In genomic region chr7:35555386-35555785, GRCh38 we compare ENCODE assay signal across 14 cellular contexts.
DNase-seq lines count a peak whose midpoint lies in the region; ATAC-seq and TF ChIP-seq lines count a peak whose summit lies in the region.
"Had no signal": no experiment of that assay in that cellular context is flagged by ENCODE, and none has a peak within 500 bp of the region (broad histone marks: within the 10 kb centered on the region; RNA-seq: fewer than 3 reads in every experiment).

No MANE protein-coding gene starts in this region.

- BruUV-seq in Panc1 (replicated peaks; lab: Mats Ljungman, UMichigan), result no TSS peak

- H3K9me3 ChIP-seq in Panc1 (ENCODE audit: control insufficient read depth, insufficient read depth, low read depth, low read length), result no peaks in the 10 kb centered on the region

- H3K4me1 ChIP-seq in Panc1 (ENCODE audit: control insufficient read depth, insufficient read depth, low read length), result no peaks in the 10 kb centered on the region

- H3K9me3 Mint-ChIP-seq in osteocyte (ENCODE audit: unreplicated experiment) (no peaks in the 10 kb centered on the region), chondrocyte (ENCODE audit: low read depth) (no peaks in the 10 kb centered on the region)
- H3K9me3 Mint-ChIP-seq: CD4-positive, CD25-positive, alpha-beta regulatory T cell had no signal

- H3K4me3 Mint-ChIP-seq in osteocyte (ENCODE audit: unreplicated experiment) (no peak overlapping the region), chondrocyte (ENCODE audit: unreplicated experiment) (no peak overlapping the region)
- H3K4me3 Mint-ChIP-seq: CD4-positive, CD25-positive, alpha-beta regulatory T cell had no signal

- ATAC-seq in Panc1, result peak; percentile 49
- ATAC-seq in GM19023 (IDR thresholded peaks at IDR 0.05; ENCODE audit: unreplicated experiment), result no peak
- ATAC-seq: GM12878 had no signal

- in situ Hi-C loops in Panc1 (cut with HindIII; ENCODE audit: low pct_unique_long_range_greater_than_20kb, low sequenced_read_pairs), result no loop called here

- H3K27ac Mint-ChIP-seq in osteocyte (ENCODE audit: unreplicated experiment) (no peak overlapping the region), chondrocyte (ENCODE audit: unreplicated experiment) (no peak overlapping the region)
- H3K27ac Mint-ChIP-seq: CD4-positive, CD25-positive, alpha-beta regulatory T cell had no signal

- intact Hi-C loops in Panc1 (cut with micrococcal nuclease; ENCODE audit: unreplicated experiment), result no loop called here

- CTCF ChIA-PET in Panc1 (lab: Charles Lee), result no interaction called here

- TF ChIP-seq CTCF in Panc1 (IDR thresholded peaks at IDR 0.05) (no peak), epithelial cell of esophagus (IDR thresholded peaks at IDR 0.05; ENCODE audit: insufficient read depth, low read depth, low read length, missing control alignments) (no peak), osteocyte (IDR thresholded peaks at IDR 0.05) (no peak), chondrocyte (IDR thresholded peaks at IDR 0.05) (no peak)

- peaks cover 12% of the 10 kb centered on the region for H3K27me3 ChIP-seq in Panc1 (ENCODE audit: control insufficient read depth, insufficient read depth, low read length)
- H3K27me3 ChIP-seq: BLaER1 treated with 17β-estradiol and CSF1 and Interleukin-3, amounts not matched to agents 10 nM and 100 nM had no signal

- POLR2A ChIA-PET in Panc1 (lab: Charles Lee), result no interaction called here

- H3K27me3 Mint-ChIP-seq in osteocyte (ENCODE audit: unreplicated experiment), result peaks cover 15% of the 10 kb centered on the region
- peaks cover 12% of the 10 kb centered on the region for H3K27me3 Mint-ChIP-seq in chondrocyte (ENCODE audit: low read depth)

- DNase-seq in DMS53 (lab: John Stamatoyannopoulos, UW) (peak; percentile 67), Panc1 (ENCODE audit: low read depth, low spot score) (no peak), epithelial cell of esophagus (ENCODE audit: low read depth) (peak; percentile 36), osteocyte (ENCODE audit: extremely low spot score, unreplicated experiment) (peak; percentile 56), chondrocyte (ENCODE audit: low spot score) (no peak), hepatic stellate cell (ENCODE audit: low spot score) (no peak)
- DNase-seq: ACHN; CD4-positive, CD25-positive, alpha-beta regulatory T cell; DMS79 had no signal

- H3K4me1 Mint-ChIP-seq in osteocyte (ENCODE audit: unreplicated experiment), result no peaks in the 10 kb centered on the region
- no peaks in the 10 kb centered on the region for H3K4me1 Mint-ChIP-seq in chondrocyte (ENCODE audit: low read depth)

- no peaks in the 10 kb centered on the region for H3K36me3 ChIP-seq in Panc1 (ENCODE audit: control insufficient read depth, insufficient read depth, low read length)
- H3K36me3 ChIP-seq: BLaER1 treated with 17β-estradiol and CSF1 and Interleukin-3, amounts not matched to agents 10 nM and 100 nM had no signal

- H3K27ac ChIP-seq in Panc1 (ENCODE audit: low read length), result no peak overlapping the region
- H3K27ac ChIP-seq: BLaER1 treated with 17β-estradiol and CSF1 and Interleukin-3, amounts not matched to agents 10 nM and 100 nM; GM23248; HL-60 had no signal

- H3K4me3 ChIP-seq in Panc1 (ENCODE audit: low read depth in 2 of 2, low read length in 2 of 2) (no peak overlapping the region), epithelial cell of esophagus (ENCODE audit: low read length) (no peak overlapping the region)
- H3K4me3 ChIP-seq: BLaER1 treated with 17β-estradiol and CSF1 and Interleukin-3, amounts not matched to agents 10 nM and 100 nM; GM12878; GM23248 had no signal

- no peaks in the 10 kb centered on the region for H3K36me3 Mint-ChIP-seq in osteocyte (ENCODE audit: unreplicated experiment)
- peaks cover 2% of the 10 kb centered on the region for H3K36me3 Mint-ChIP-seq in chondrocyte (ENCODE audit: low read depth)
- H3K36me3 Mint-ChIP-seq: CD4-positive, CD25-positive, alpha-beta regulatory T cell had no signal

Comparison
In these comparisons a context has a peak if more than half of its experiments do, and no peak if none do; other contexts are left out.
1. DNase-seq: peak in DMS53 (single experiment), epithelial cell of esophagus (single experiment) and osteocyte (single experiment); none in Panc1 (single experiment), chondrocyte (single experiment) and hepatic stellate cell (single experiment).